ENCODE assay signal across 9 cellular contexts in the genomic region with DNA sequence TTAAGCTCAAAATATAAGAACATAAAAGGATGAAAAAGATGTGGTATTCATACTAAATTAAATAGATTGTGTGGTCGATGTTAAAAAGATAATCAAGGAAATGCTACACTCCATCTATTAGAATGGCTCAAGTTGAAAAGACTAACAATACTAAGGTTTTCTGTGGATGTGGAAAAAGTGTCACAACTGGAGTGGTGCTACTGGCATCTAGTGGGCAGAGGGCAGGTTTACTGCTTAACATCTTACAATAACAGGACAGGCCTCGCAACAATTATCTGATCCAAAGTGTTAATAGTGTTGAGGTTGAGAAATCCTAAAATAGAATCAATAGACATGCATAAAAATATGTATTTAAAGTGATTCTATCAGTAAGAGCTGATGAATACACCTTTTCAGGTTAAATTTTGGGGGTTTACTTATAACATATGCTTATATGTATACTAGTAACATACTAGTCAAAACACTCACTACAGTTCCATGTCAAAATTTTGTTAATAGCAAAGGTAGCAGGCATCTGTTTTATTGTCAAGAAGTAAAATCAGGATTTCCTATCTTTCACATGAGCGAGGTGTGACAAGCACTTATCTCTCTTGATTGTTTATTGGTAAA.
A peak's percentile ranks its signal among the peaks of the same experiment; 100 is the strongest.
DNase-seq lines count a peak whose midpoint lies in the region; ATAC-seq and TF ChIP-seq lines count a peak whose summit lies in the region.
"Had no signal": no experiment of that assay in that cellular context is flagged by ENCODE, and none has a peak within 500 bp of the region (broad histone marks: within the 10 kb centered on the region; RNA-seq: fewer than 3 reads in every experiment).

No MANE protein-coding gene starts in this region.

- H3K9me2 ChIP-seq in Loucy (replicated peaks; ENCODE audit: low read depth, low read length), result no peaks in the 10 kb centered on the region

- no peaks in the 10 kb centered on the region for H3F3A ChIP-seq in Loucy (ENCODE audit: low read depth)

- no peak overlapping the region for H3K9ac ChIP-seq in Loucy (ENCODE audit: low read depth, low read length, poor library complexity, severe bottlenecking)

- DNase-seq in GM04504 (ENCODE audit: low read depth) (peak; percentile 24), astrocyte of the cerebellum (ENCODE audit: low read depth) (peak; percentile 44), myocyte (ENCODE audit: low read depth) (peak; percentile 66), epidermal melanocyte (ENCODE audit: insufficient read length, low spot score) (no peak)
- no peak for DNase-seq in stimulated activated CD4-positive, alpha-beta T cell treated with anti-CD3 and anti-CD28 coated beads, Interleukin-4, amount 100 ng/mL, for 4 hours
- DNase-seq in stimulated activated effector memory CD8-positive, alpha-beta T cell treated with anti-CD3 and anti-CD28 coated beads, Interleukin-12 subunit alpha, Interleukin-12 subunit beta, amount 100 ng/mL, for 72 hours (ENCODE audit: low spot score in 2 of 2), result no peak

- H2AFZ ChIP-seq in Loucy (ENCODE audit: low read length), result no peak overlapping the region

- H3K4me1 Mint-ChIP-seq in stimulated activated effector memory CD8-positive, alpha-beta T cell treated with anti-CD3 and anti-CD28 coated beads, Interleukin-12 subunit alpha, Interleukin-12 subunit beta, amount 100 ng/mL, for 72 hours, result no peaks in the 10 kb centered on the region

- in situ Hi-C loops in astrocyte of the cerebellum (cut with HindIII; ENCODE audit: low sequenced_read_pairs), result no loop called here

- H3K4me2 ChIP-seq in Loucy (ENCODE audit: low read depth, low read length, poor library complexity, severe bottlenecking), result no peak overlapping the region

- H3K4me1 ChIP-seq in Loucy (ENCODE audit: insufficient read depth, low read length, poor library complexity, severe bottlenecking), result no peaks in the 10 kb centered on the region

- no peaks in the 10 kb centered on the region for H3K9me3 Mint-ChIP-seq in stimulated activated effector memory CD8-positive, alpha-beta T cell treated with anti-CD3 and anti-CD28 coated beads, Interleukin-12 subunit alpha, Interleukin-12 subunit beta, amount 100 ng/mL, for 72 hours

- no peak for ATAC-seq in HG03354 (IDR thresholded peaks at IDR 0.05; ENCODE audit: poor library complexity, severe bottlenecking, unreplicated experiment)
- no peak for ATAC-seq in stimulated activated effector memory CD8-positive, alpha-beta T cell treated with anti-CD3 and anti-CD28 coated beads, Interleukin-12 subunit alpha, Interleukin-12 subunit beta, amount 100 ng/mL, for 72 hours

- no peak overlapping the region for H3K27ac Mint-ChIP-seq in stimulated activated effector memory CD8-positive, alpha-beta T cell treated with anti-CD3 and anti-CD28 coated beads, Interleukin-12 subunit alpha, Interleukin-12 subunit beta, amount 100 ng/mL, for 72 hours

- no peaks in the 10 kb centered on the region for H3K27me3 ChIP-seq in Loucy (ENCODE audit: insufficient read depth, low read length, poor library complexity, severe bottlenecking)
- H3K27me3 ChIP-seq: neutrophil had no signal

- peak; percentile 62 for TF ChIP-seq CTCF in Loucy (conservative IDR thresholded peaks at IDR 0.05; ENCODE audit: low read length)
- TF ChIP-seq CTCF in astrocyte of the cerebellum (IDR thresholded peaks at IDR 0.05; ENCODE audit: low read depth, low read length, missing control alignments), result peak; percentile 67

- no peaks in the 10 kb centered on the region for H3K9me3 ChIP-seq in Loucy (ENCODE audit: insufficient read depth, low read depth, low read length)
- H3K9me3 ChIP-seq: neutrophil had no signal

- H4K20me1 ChIP-seq in Loucy (ENCODE audit: insufficient read depth, low read length, poor library complexity, severe bottlenecking), result no peaks in the 10 kb centered on the region

- H3K36me3 Mint-ChIP-seq in stimulated activated effector memory CD8-positive, alpha-beta T cell treated with anti-CD3 and anti-CD28 coated beads, Interleukin-12 subunit alpha, Interleukin-12 subunit beta, amount 100 ng/mL, for 72 hours, result no peaks in the 10 kb centered on the region

- H3K4me3 Mint-ChIP-seq in stimulated activated effector memory CD8-positive, alpha-beta T cell treated with anti-CD3 and anti-CD28 coated beads, Interleukin-12 subunit alpha, Interleukin-12 subunit beta, amount 100 ng/mL, for 72 hours, result no peak overlapping the region

- H3K4me3 ChIP-seq in Loucy (ENCODE audit: low read length, poor library complexity, severe bottlenecking) (no peak overlapping the region), astrocyte of the cerebellum (ENCODE audit: low read depth, low read length) (no peak overlapping the region)

- H3K79me2 ChIP-seq in Loucy (ENCODE audit: insufficient read depth, low read length), result no peaks in the 10 kb centered on the region

- no peaks in the 10 kb centered on the region for H3K36me3 ChIP-seq in Loucy (ENCODE audit: insufficient read depth, low read length)
- H3K36me3 ChIP-seq: neutrophil had no signal

Comparison
In these comparisons a context has a peak if more than half of its experiments do, and no peak if none do; other contexts are left out.
1. DNase-seq: peak in GM04504 (single experiment), astrocyte of the cerebellum (single experiment) and myocyte (single experiment); none in stimulated activated CD4-positive, alpha-beta T cell treated with anti-CD3 and anti-CD28 coated beads, Interleukin-4, amount 100 ng/mL, for 4 hours (0 of 2), epidermal melanocyte (single experiment) and stimulated activated effector memory CD8-positive, alpha-beta T cell treated with anti-CD3 and anti-CD28 coated beads, Interleukin-12 subunit alpha, Interleukin-12 subunit beta, amount 100 ng/mL, for 72 hours (0 of 2).